18 cellular contexts compared by ENCODE assay signal in genomic region chr1:244789731-244790130, GRCh38.
"Had no signal": no experiment of that assay in that cellular context is flagged by ENCODE, and none has a peak within 500 bp of the region (broad histone marks: within the 10 kb centered on the region; RNA-seq: fewer than 3 reads in every experiment).

No MANE protein-coding gene starts in this region.

- DNase-seq: colonic mucosa; dermis blood vessel endothelial cell; esophagus squamous epithelium; foreskin keratinocyte; left colon; left ventricle myocardium superior; mesenchymal stem cell; midbrain; pancreas; stimulated activated CD4-positive, alpha-beta T cell treated with anti-CD3 and anti-CD28 coated beads, Interleukin-4, amount 100 ng/mL, for 1 hour; stimulated activated CD8-positive, alpha-beta memory T cell treated with anti-CD3 and anti-CD28 coated beads, Interleukin-4, amount 100 ng/mL, for 48 hours; stimulated activated naive CD8-positive, alpha-beta T cell treated with anti-CD3 and anti-CD28 coated beads, Interleukin-15, Interleukin-2, amounts not matched to agents 100 U/mL and 50 U/mL, for 24 hours; thyroid gland; upper lobe of right lung had no signal

- H3K27me3 ChIP-seq: colonic mucosa, foreskin keratinocyte, pancreas, thyroid gland, upper lobe of right lung, vagina had no signal

- H3K9me3 ChIP-seq: colonic mucosa, esophagus squamous epithelium, pancreas, suprapubic skin, thyroid gland, upper lobe of right lung, vagina had no signal

- H3K4me2 ChIP-seq: smooth muscle cell had no signal

- H3K4me1 ChIP-seq: colonic mucosa, esophagus squamous epithelium, foreskin keratinocyte, pancreas, suprapubic skin, thyroid gland, upper lobe of right lung, vagina had no signal

- H3K27ac ChIP-seq: colonic mucosa, esophagus squamous epithelium, foreskin keratinocyte, pancreas, suprapubic skin, thyroid gland, upper lobe of right lung, vagina had no signal

- H3K36me3 ChIP-seq: colonic mucosa, esophagus squamous epithelium, pancreas, suprapubic skin, thyroid gland, upper lobe of right lung, vagina had no signal

- H3K4me3 ChIP-seq: colonic mucosa, esophagus squamous epithelium, lung, pancreas, smooth muscle cell, suprapubic skin, thyroid gland, upper lobe of right lung, vagina had no signal
